5 cellular contexts compared by ENCODE assay signal in genomic region chr7:99284165-99284564, GRCh38. TPM values are rescaled to one million over a fixed set of nuclear protein-coding genes. Genes with fewer than 3 reads are reported as not detected.
"Had no signal": no experiment of that assay in that cellular context is flagged by ENCODE, and none has a peak within 500 bp of the region (broad histone marks: within the 10 kb centered on the region; RNA-seq: fewer than 3 reads in every experiment).

No MANE protein-coding gene starts in this region.

RNA-seq across cellular contexts. Expression of gene MYH16, which starts 11.5 kb away (rescaled TPM):
- total RNA-seq: GM23248, GM23338, H1, H7, H9 had no signal
- polyA plus RNA-seq: GM23248, GM23338, H1 had no signal
